In the genomic region with DNA sequence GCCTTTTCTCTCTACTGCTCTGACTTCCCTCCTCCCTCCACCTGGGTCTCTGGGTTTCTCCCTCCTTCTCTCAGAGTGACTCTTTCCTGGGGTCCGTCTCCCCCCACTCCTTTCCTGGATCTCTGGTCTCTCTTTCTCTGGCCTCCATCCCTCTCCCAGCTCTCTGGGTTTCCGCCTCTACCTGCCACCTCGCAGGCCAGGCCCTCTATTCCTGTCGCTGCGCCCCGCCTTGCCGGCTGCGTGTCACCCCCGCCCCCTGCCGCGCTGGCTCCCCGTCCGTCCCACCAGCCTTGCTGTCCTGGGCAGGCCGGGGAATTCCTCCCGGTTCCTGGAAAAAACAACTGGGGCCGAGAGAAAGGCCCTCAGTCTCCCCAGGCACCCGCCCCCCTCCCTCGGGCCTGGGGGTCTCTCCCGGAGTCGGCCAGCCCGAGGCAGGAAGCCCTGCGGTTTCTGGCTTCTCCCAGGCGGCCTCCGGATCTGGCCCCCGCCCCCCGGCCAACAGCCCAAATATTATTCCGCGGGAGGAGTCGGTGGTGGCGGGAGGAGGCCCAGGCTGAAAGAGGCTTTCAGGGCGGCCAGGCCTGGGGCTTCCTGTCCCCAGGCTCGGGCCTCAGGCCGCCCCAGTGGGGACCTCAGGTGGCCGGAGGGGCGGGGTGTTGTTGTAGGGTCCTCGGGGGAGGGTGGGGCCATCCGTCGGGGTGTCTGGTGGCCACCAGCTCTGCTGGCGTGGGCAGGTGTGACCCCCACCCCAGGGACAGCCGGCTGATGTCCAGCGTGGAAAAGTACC, we compare ENCODE assay signal across 8 cellular contexts. TPM values are rescaled to one million over a fixed set of nuclear protein-coding genes. Genes with fewer than 3 reads are reported as not detected.
DNase-seq lines count a peak whose midpoint lies in the region; ATAC-seq and TF ChIP-seq lines count a peak whose summit lies in the region.

No MANE protein-coding gene starts in this region.

- no peaks in the 10 kb centered on the region for H3K36me3 Mint-ChIP-seq in activated CD4-positive, alpha-beta T cell treated with anti-CD3 and anti-CD28 coated beads, Interleukin-2, amount 10 ng/mL, durations not matched to agents 24 days and 14 days (ENCODE audit: low read depth)

- H3K4me3 Mint-ChIP-seq in activated CD4-positive, alpha-beta T cell treated with anti-CD3 and anti-CD28 coated beads, Interleukin-2, amount 10 ng/mL, durations not matched to agents 24 days and 14 days = peak overlapping the region; percentile 60

- DNase-seq in EH (ENCODE audit: low read depth) (peak; percentile 41), cardiac muscle cell (ENCODE audit: low read depth in 1 of 2, low spot score in 1 of 2) (peak; percentile 41 to 75), ACHN (no peak), pons (ENCODE audit: low spot score) (no peak)
- peak; percentile 73 for DNase-seq in activated CD4-positive, alpha-beta T cell treated with anti-CD3 and anti-CD28 coated beads, Interleukin-2, amount 10 ng/mL, durations not matched to agents 24 days and 14 days

- H3K27me3 Mint-ChIP-seq in activated CD4-positive, alpha-beta T cell treated with anti-CD3 and anti-CD28 coated beads, Interleukin-2, amount 10 ng/mL, durations not matched to agents 24 days and 14 days = peaks cover 16% of the 10 kb centered on the region

- no peak for TF ChIP-seq CTCF in cardiac muscle cell (IDR thresholded peaks at IDR 0.05; ENCODE audit: low read depth, low read length)

- H3K4me1 ChIP-seq in cardiac muscle cell (ENCODE audit: low read depth) (peaks cover 9% of the 10 kb centered on the region), rectal smooth muscle tissue (ENCODE audit: control insufficient read depth, insufficient read depth, low read length) (no peaks in the 10 kb centered on the region)

- H3K4me1 Mint-ChIP-seq in activated CD4-positive, alpha-beta T cell treated with anti-CD3 and anti-CD28 coated beads, Interleukin-2, amount 10 ng/mL, durations not matched to agents 24 days and 14 days = peaks cover 22% of the 10 kb centered on the region

- intact Hi-C loops in activated CD4-positive, alpha-beta T cell treated with anti-CD3 and anti-CD28 coated beads, Interleukin-2, amount 10 ng/mL, durations not matched to agents 24 days and 14 days (cut with micrococcal nuclease) = no loop called here

- no peaks in the 10 kb centered on the region for H3K9me3 ChIP-seq in cardiac muscle cell (ENCODE audit: low read depth)

- H3K27ac ChIP-seq in cardiac muscle cell = peak overlapping the region; percentile 50
- H3K27ac ChIP-seq in rectal smooth muscle tissue (ENCODE audit: low read depth, low read length) = peak overlapping the region; percentile 51

- H3K9me3 Mint-ChIP-seq in activated CD4-positive, alpha-beta T cell treated with anti-CD3 and anti-CD28 coated beads, Interleukin-2, amount 10 ng/mL, durations not matched to agents 24 days and 14 days = no peaks in the 10 kb centered on the region

- in situ Hi-C loops in ACHN (cut with HindIII; ENCODE audit: low pct_ligation_motif_present, low pct_unique_long_range_greater_than_20kb, low sequenced_read_pairs) = no loop called here

- no peak overlapping the region for H3K4me3 ChIP-seq in cardiac muscle cell
- H3K4me3 ChIP-seq in rectal smooth muscle tissue (ENCODE audit: low read length) = no peak overlapping the region

- H3K36me3 ChIP-seq in cardiac muscle cell = no peaks in the 10 kb centered on the region
- H3K36me3 ChIP-seq in rectal smooth muscle tissue (ENCODE audit: control insufficient read depth, insufficient read depth, low read length) = no peaks in the 10 kb centered on the region

- H3K27me3 ChIP-seq in cardiac muscle cell (no peaks in the 10 kb centered on the region), rectal smooth muscle tissue (ENCODE audit: control insufficient read depth, insufficient read depth, low read length) (peaks cover 3% of the 10 kb centered on the region)

- peak overlapping the region; percentile 76 for H3K27ac Mint-ChIP-seq in activated CD4-positive, alpha-beta T cell treated with anti-CD3 and anti-CD28 coated beads, Interleukin-2, amount 10 ng/mL, durations not matched to agents 24 days and 14 days

- ATAC-seq in GM21825 (IDR thresholded peaks at IDR 0.05; ENCODE audit: unreplicated experiment) (no peak), GM18519 (IDR thresholded peaks at IDR 0.05; ENCODE audit: low FRiP score, unreplicated experiment) (no peak)

- no peak overlapping the region for H3K9ac ChIP-seq in rectal smooth muscle tissue (ENCODE audit: low read length)

RNA-seq across cellular contexts. Expression of a gene that starts 9.3 kb away (rescaled TPM):
- total RNA-seq in activated CD4-positive, alpha-beta T cell treated with anti-CD3 and anti-CD28 coated beads, Interleukin-2, amount 10 ng/mL, durations not matched to agents 24 days and 14 days = 18.5 and 18.9 TPM in 2 replicates
- total RNA-seq in cardiac muscle cell = 59.6 and 71.8 TPM in 2 replicates
- polyA plus RNA-seq in cardiac muscle cell = 14.5 and 21.7 TPM in 2 replicates

RNA-seq across cellular contexts. Expression of a gene that starts 12.5 kb away (rescaled TPM):
- total RNA-seq in activated CD4-positive, alpha-beta T cell treated with anti-CD3 and anti-CD28 coated beads, Interleukin-2, amount 10 ng/mL, durations not matched to agents 24 days and 14 days = 0.23 TPM in 1 of 2 replicates, not detected in the other
- total RNA-seq in cardiac muscle cell = 0.49 and 1.6 TPM in 2 replicates
- polyA plus RNA-seq in cardiac muscle cell = 1.3 and 1.9 TPM in 2 replicates

RNA-seq across cellular contexts. Expression of a gene that starts 13.7 kb away (rescaled TPM):
- 124 and 131 TPM in 2 replicates for total RNA-seq in activated CD4-positive, alpha-beta T cell treated with anti-CD3 and anti-CD28 coated beads, Interleukin-2, amount 10 ng/mL, durations not matched to agents 24 days and 14 days
- total RNA-seq in cardiac muscle cell = 43.2 and 78.7 TPM in 2 replicates
- polyA plus RNA-seq in cardiac muscle cell = 66.6 and 76.4 TPM in 2 replicates

RNA-seq across cellular contexts. Expression of a gene that starts 25.8 kb away (rescaled TPM):
- 5.5 and 5.9 TPM in 2 replicates for total RNA-seq in activated CD4-positive, alpha-beta T cell treated with anti-CD3 and anti-CD28 coated beads, Interleukin-2, amount 10 ng/mL, durations not matched to agents 24 days and 14 days
- total RNA-seq in cardiac muscle cell = 6.8 and 7.3 TPM in 2 replicates
- polyA plus RNA-seq in cardiac muscle cell = 2.0 and 2.3 TPM in 2 replicates

RNA-seq across cellular contexts. Expression of a gene that starts 38.0 kb away (rescaled TPM):
- total RNA-seq in activated CD4-positive, alpha-beta T cell treated with anti-CD3 and anti-CD28 coated beads, Interleukin-2, amount 10 ng/mL, durations not matched to agents 24 days and 14 days = not detected in 2 replicates
- total RNA-seq in cardiac muscle cell = not detected in 2 replicates
- polyA plus RNA-seq in cardiac muscle cell = not detected in 2 replicates

Comparison
In these comparisons a context has a peak if more than half of its experiments do, and no peak if none do; other contexts are left out.
1. DNase-seq: peak in EH (single experiment), activated CD4-positive, alpha-beta T cell treated with anti-CD3 and anti-CD28 coated beads, Interleukin-2, amount 10 ng/mL, durations not matched to agents 24 days and 14 days (single experiment) and cardiac muscle cell (2 of 2); none in ACHN (single experiment) and pons (single experiment).